Comparison of ENCODE assay signal across 12 cellular contexts in the genomic region with DNA sequence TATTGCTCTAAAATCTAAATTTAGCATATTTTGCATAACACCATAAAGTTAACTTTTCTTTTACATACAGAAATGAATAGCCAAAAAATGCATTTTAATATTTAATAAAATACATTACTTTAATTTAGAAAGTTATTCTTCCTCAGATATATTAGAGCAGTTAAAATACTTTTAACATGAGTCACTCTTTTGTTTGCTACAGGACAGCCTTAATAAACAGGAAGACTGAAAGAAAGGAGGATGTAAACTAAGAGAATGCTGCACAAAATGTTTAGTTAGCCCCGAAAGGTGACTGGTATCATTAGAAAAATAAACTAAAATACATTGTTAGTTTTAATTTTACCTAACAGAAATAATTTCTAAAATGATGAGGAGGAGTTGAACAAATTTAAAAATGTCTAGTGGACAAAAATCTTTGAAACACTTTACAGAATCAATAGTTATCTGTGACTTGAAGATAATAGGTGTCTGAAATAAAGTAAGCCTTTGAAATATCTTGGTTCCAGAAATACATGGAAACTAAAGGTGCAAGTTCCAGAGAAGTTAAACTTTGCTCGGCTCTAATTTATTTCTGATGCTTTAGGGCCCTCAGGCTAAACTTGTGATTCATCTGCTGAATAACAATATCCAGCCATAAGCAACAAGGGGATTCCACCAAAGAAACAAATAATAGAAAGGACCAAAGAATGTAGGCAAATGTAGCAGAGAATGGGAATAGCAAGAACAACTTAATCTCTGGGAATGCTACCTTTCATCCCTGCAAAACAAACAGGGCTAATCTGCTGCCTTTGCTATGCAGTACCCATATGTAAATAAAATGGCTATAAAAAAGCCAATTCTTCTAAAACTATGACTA.
A peak's percentile ranks its signal among the peaks of the same experiment; 100 is the strongest.
DNase-seq lines count a peak whose midpoint lies in the region; ATAC-seq and TF ChIP-seq lines count a peak whose summit lies in the region.
"Had no signal": no experiment of that assay in that cellular context is flagged by ENCODE, and none has a peak within 500 bp of the region (broad histone marks: within the 10 kb centered on the region; RNA-seq: fewer than 3 reads in every experiment).

No MANE protein-coding gene starts in this region.

- H3F3A ChIP-seq in PC-9 (ENCODE audit: insufficient read depth, low read depth), result peaks cover 11% of the 10 kb centered on the region; the same call in 1 of the 2 replicates

- TF ChIP-seq CTCF in PC-9 (conservative IDR thresholded peaks at IDR 0.05) (no peak), endodermal cell (conservative IDR thresholded peaks at IDR 0.05) (no peak)

- H3K27ac Mint-ChIP-seq in endodermal cell, result peak overlapping the region; percentile 71
- H3K27ac Mint-ChIP-seq: activated CD8-positive, alpha-beta T cell treated with anti-CD3 and anti-CD28 coated beads, Interleukin-2, amount 10 ng/mL, durations not matched to agents 7 days and 5 days; activated naive CD8-positive, alpha-beta T cell treated with anti-CD3 and anti-CD28 coated beads, Interleukin-2, amount 10 ng/mL, durations not matched to agents 7 days and 5 days had no signal

- DNase-seq in ELR (ENCODE audit: low read depth), result peak; percentile 85
- peak; percentile 2 to 64 for DNase-seq in PC-9
- DNase-seq in endodermal cell, result no peak
- DNase-seq in stimulated activated CD4-positive, alpha-beta T cell treated with anti-CD3 and anti-CD28 coated beads, Interleukin-4, amount 100 ng/mL, for 4 hours, result no peak
- DNase-seq: activated CD8-positive, alpha-beta T cell treated with anti-CD3 and anti-CD28 coated beads, Interleukin-2, amount 10 ng/mL, durations not matched to agents 7 days and 5 days; activated naive CD8-positive, alpha-beta T cell treated with anti-CD3 and anti-CD28 coated beads, Interleukin-2, amount 10 ng/mL, durations not matched to agents 7 days and 5 days; gastrocnemius medialis had no signal

- H3K9me3 ChIP-seq in PC-9 (ENCODE audit: insufficient read depth, low read depth) (no peaks in the 10 kb centered on the region), endodermal cell (ENCODE audit: control insufficient read depth, low read length) (no peaks in the 10 kb centered on the region), mesodermal cell (ENCODE audit: control insufficient read depth, low read length) (no peaks in the 10 kb centered on the region)
- H3K9me3 ChIP-seq: gastrocnemius medialis had no signal

- intact Hi-C loops in PC-9 (cut with micrococcal nuclease; ENCODE audit: unreplicated experiment), result loop anchor here (2.0 kb wide), 1 partner anchor 138 kb away; the partner anchor contains the start of gene UBP1

- H3K4me1 Mint-ChIP-seq in endodermal cell, result peaks cover 37% of the 10 kb centered on the region
- H3K4me1 Mint-ChIP-seq: activated naive CD8-positive, alpha-beta T cell treated with anti-CD3 and anti-CD28 coated beads, Interleukin-2, amount 10 ng/mL, durations not matched to agents 7 days and 5 days had no signal

- POLR2A ChIA-PET in PC-9 (lab: Charles Lee; ENCODE audit: unreplicated experiment), result no interaction called here

- H3K27me3 Mint-ChIP-seq in endodermal cell (ENCODE audit: insufficient read depth), result no peaks in the 10 kb centered on the region
- H3K27me3 Mint-ChIP-seq: activated naive CD8-positive, alpha-beta T cell treated with anti-CD3 and anti-CD28 coated beads, Interleukin-2, amount 10 ng/mL, durations not matched to agents 7 days and 5 days had no signal

- no peak overlapping the region for H3K9ac ChIP-seq in endodermal cell (ENCODE audit: extremely low read depth, low read length, poor library complexity, severe bottlenecking)

- H3K36me3 ChIP-seq in PC-9 (ENCODE audit: low read depth), result no peaks in the 10 kb centered on the region
- H3K36me3 ChIP-seq in endodermal cell (ENCODE audit: control insufficient read depth, insufficient read depth, low read length), result peaks cover 36% of the 10 kb centered on the region
- peaks cover 20% of the 10 kb centered on the region for H3K36me3 ChIP-seq in mesodermal cell (ENCODE audit: control insufficient read depth, insufficient read depth, low read length)

- H3K79me2 ChIP-seq in PC-9 (ENCODE audit: low read depth), result no peaks in the 10 kb centered on the region

- CTCF ChIA-PET in PC-9 (lab: Charles Lee), result no interaction called here

- no peak overlapping the region for H3K4me3 ChIP-seq in PC-9
- H3K4me3 ChIP-seq in endodermal cell (ENCODE audit: low read length), result peak overlapping the region; percentile 27
- no peak overlapping the region for H3K4me3 ChIP-seq in mesodermal cell (ENCODE audit: extremely low read depth, insufficient read depth, low read length, poor library complexity, severe bottlenecking)
- H3K4me3 ChIP-seq: gastrocnemius medialis, skin epidermis had no signal

- H4K20me1 ChIP-seq in PC-9 (ENCODE audit: insufficient read depth), result no peaks in the 10 kb centered on the region

- H3K36me3 Mint-ChIP-seq in endodermal cell (ENCODE audit: low read depth), result peaks cover 30% of the 10 kb centered on the region

- peaks cover 24% of the 10 kb centered on the region for H3K4me1 ChIP-seq in PC-9 (replicated peaks; ENCODE audit: insufficient read depth)
- peaks cover 24% of the 10 kb centered on the region for H3K4me1 ChIP-seq in endodermal cell (ENCODE audit: control insufficient read depth, insufficient read depth, low read length)
- H3K4me1 ChIP-seq in mesodermal cell (ENCODE audit: control insufficient read depth, insufficient read depth, low read length, poor library complexity, severe bottlenecking), result peaks cover 6% of the 10 kb centered on the region
- H3K4me1 ChIP-seq: gastrocnemius medialis had no signal

- no peak for ATAC-seq in HG02763 (IDR thresholded peaks at IDR 0.05; ENCODE audit: unreplicated experiment)
- no peak for ATAC-seq in GM21526 (IDR thresholded peaks at IDR 0.05; ENCODE audit: low FRiP score, unreplicated experiment)
- no peak for ATAC-seq in GM21723 (IDR thresholded peaks at IDR 0.05; ENCODE audit: unreplicated experiment)
- ATAC-seq: activated CD8-positive, alpha-beta T cell treated with anti-CD3 and anti-CD28 coated beads, Interleukin-2, amount 10 ng/mL, durations not matched to agents 7 days and 5 days; gastrocnemius medialis had no signal

- H3K4me2 ChIP-seq in PC-9, result peak overlapping the region; percentile 54

- no peak overlapping the region for H2AFZ ChIP-seq in PC-9

- peak overlapping the region; percentile 28 for H3K4me3 Mint-ChIP-seq in endodermal cell
- H3K4me3 Mint-ChIP-seq: activated CD8-positive, alpha-beta T cell treated with anti-CD3 and anti-CD28 coated beads, Interleukin-2, amount 10 ng/mL, durations not matched to agents 7 days and 5 days; activated naive CD8-positive, alpha-beta T cell treated with anti-CD3 and anti-CD28 coated beads, Interleukin-2, amount 10 ng/mL, durations not matched to agents 7 days and 5 days had no signal

- 73% methylated on average over 2 of the region's 2 CpGs; no CpG with 5 or more reads in 1 of the 2 experiments for WGBS in endodermal cell (ENCODE audit: insufficient coverage in 1 of 2, insufficient read length in 1 of 2), 2 experiments
- 38 to 50% methylated on average over 1 of the region's 2 CpGs for WGBS in mesodermal cell (ENCODE audit: insufficient coverage in 2 of 2), 2 experiments

- H3K27ac ChIP-seq in PC-9 (peak overlapping the region; percentile 62), endodermal cell (ENCODE audit: low read depth, low read length) (no peak overlapping the region), mesodermal cell (ENCODE audit: low read depth, low read length, severe bottlenecking) (peak overlapping the region; percentile 85)
- H3K27ac ChIP-seq: gastrocnemius medialis had no signal

- H3K9me3 Mint-ChIP-seq in endodermal cell, result no peaks in the 10 kb centered on the region
- H3K9me3 Mint-ChIP-seq: activated naive CD8-positive, alpha-beta T cell treated with anti-CD3 and anti-CD28 coated beads, Interleukin-2, amount 10 ng/mL, durations not matched to agents 7 days and 5 days had no signal

- no TSS peak for BruUV-seq in PC-9 (replicated peaks; lab: Mats Ljungman, UMichigan)

- H3K27me3 ChIP-seq in PC-9 (ENCODE audit: insufficient read depth, low read depth), result no peaks in the 10 kb centered on the region
- H3K27me3 ChIP-seq in endodermal cell (ENCODE audit: control insufficient read depth, insufficient read depth, low read length, poor library complexity, severe bottlenecking), result no peaks in the 10 kb centered on the region
- H3K27me3 ChIP-seq: gastrocnemius medialis had no signal

- no peaks in the 10 kb centered on the region for H3K9me2 ChIP-seq in PC-9 (ENCODE audit: insufficient read depth)

Comparison
In these comparisons a context has a peak if more than half of its experiments do, and no peak if none do; other contexts are left out.
1. DNase-seq: peak in ELR (single experiment) and PC-9 (2 of 2); none in endodermal cell (single experiment) and stimulated activated CD4-positive, alpha-beta T cell treated with anti-CD3 and anti-CD28 coated beads, Interleukin-4, amount 100 ng/mL, for 4 hours (0 of 2).